ENCODE assay signal across 8 cellular contexts in genomic region chr6:53048431-53049195, GRCh38. TPM values are rescaled to one million over a fixed set of nuclear protein-coding genes. Genes with fewer than 3 reads are reported as not detected.
DNase-seq lines count a peak whose midpoint lies in the region; ATAC-seq, FAIRE-seq and TF ChIP-seq lines count a peak whose summit lies in the region.

No MANE protein-coding gene starts in this region.

- no peak overlapping the region for H3K27ac ChIP-seq in naive thymus-derived CD4-positive, alpha-beta T cell (ENCODE audit: low read depth, low read length)
- H3K27ac ChIP-seq in tibial artery = no peak overlapping the region

- no peaks in the 10 kb centered on the region for H3K27me3 Mint-ChIP-seq in activated naive CD8-positive, alpha-beta T cell
- no peaks in the 10 kb centered on the region for H3K27me3 Mint-ChIP-seq in naive thymus-derived CD4-positive, alpha-beta T cell

- no peaks in the 10 kb centered on the region for H3K9me3 Mint-ChIP-seq in activated naive CD8-positive, alpha-beta T cell (ENCODE audit: low read depth)
- H3K9me3 Mint-ChIP-seq in naive thymus-derived CD4-positive, alpha-beta T cell = peaks cover 0 to 4% (median 0%) of the 10 kb centered on the region in 11 donors

- no peaks in the 10 kb centered on the region for H3K27me3 ChIP-seq in naive thymus-derived CD4-positive, alpha-beta T cell (ENCODE audit: control insufficient read depth in 2 of 2, insufficient read depth in 2 of 2, low read length in 2 of 2)
- no peaks in the 10 kb centered on the region for H3K27me3 ChIP-seq in tibial artery

- DNase-seq in ACHN = peak; percentile 20
- DNase-seq in GM19239 (ENCODE audit: insufficient read length, low spot score) = peak; percentile 21
- peak in 3 of 9 donors; percentile 18 to 34 (median 31) for DNase-seq in naive thymus-derived CD4-positive, alpha-beta T cell
- no peak for DNase-seq in islet precursor cell
- DNase-seq in NCI-H2227 treated with DMSO at 0.1 percent for 48 hours (lab: John Stamatoyannopoulos, UW) = no peak
- no peak for DNase-seq in tibial artery

- CTCF ChIA-PET in naive thymus-derived CD4-positive, alpha-beta T cell (lab: Charles Lee) = interaction anchor here (0.5 to 0.6 kb wide), 2 partner anchors 210 to 680 kb away, joined by 3 read pairs; no protein-coding TSS in a partner anchor

- H3K4me3 Mint-ChIP-seq in activated naive CD8-positive, alpha-beta T cell = peak overlapping the region; percentile 59
- peak overlapping the region; percentile 8 to 70 (median 54) for H3K4me3 Mint-ChIP-seq in naive thymus-derived CD4-positive, alpha-beta T cell

- H3K4me1 ChIP-seq in naive thymus-derived CD4-positive, alpha-beta T cell (ENCODE audit: control insufficient read depth in 2 of 2, insufficient read depth in 2 of 2, low read length in 2 of 2) = peaks cover 11 to 12% of the 10 kb centered on the region in 2 donors
- peaks cover 0 to 10% (median 7%) of the 10 kb centered on the region in 4 donors for H3K4me1 ChIP-seq in tibial artery

- peak; percentile 90 for FAIRE-seq in GM19239 (lab: Jason Lieb, UNC)

- intact Hi-C loops in naive thymus-derived CD4-positive, alpha-beta T cell (cut with micrococcal nuclease) = no loop called here
- intact Hi-C loops in tibial artery (cut with DNase I; ENCODE audit: low total_unique reads) = no loop called here

- H3K9me3 ChIP-seq in naive thymus-derived CD4-positive, alpha-beta T cell (ENCODE audit: control insufficient read depth in 2 of 3, low read length in 3 of 3) = no peaks in the 10 kb centered on the region
- no peaks in the 10 kb centered on the region for H3K9me3 ChIP-seq in tibial artery

- no peak for TF ChIP-seq CTCF in tibial artery (IDR thresholded peaks at IDR 0.05)

- no peak overlapping the region for H3K27ac Mint-ChIP-seq in activated naive CD8-positive, alpha-beta T cell
- H3K27ac Mint-ChIP-seq in naive thymus-derived CD4-positive, alpha-beta T cell = peak overlapping the region in 2 of 9 donors; percentile 4 to 32

- peak overlapping the region; percentile 12 for H3K4me3 ChIP-seq in naive thymus-derived CD4-positive, alpha-beta T cell (ENCODE audit: low read length)
- no peak overlapping the region for H3K4me3 ChIP-seq in tibial artery

- in situ Hi-C loops in ACHN (cut with HindIII; ENCODE audit: low pct_ligation_motif_present, low pct_unique_long_range_greater_than_20kb, low sequenced_read_pairs) = no loop called here

- peak; percentile 94 for ATAC-seq in HG03196 (IDR thresholded peaks at IDR 0.05; ENCODE audit: unreplicated experiment)
- ATAC-seq in naive thymus-derived CD4-positive, alpha-beta T cell = peak; percentile 76

- H3K36me3 Mint-ChIP-seq in activated naive CD8-positive, alpha-beta T cell = peaks cover 8% of the 10 kb centered on the region
- peaks cover 0 to 40% (median 18%) of the 10 kb centered on the region in 5 donors for H3K36me3 Mint-ChIP-seq in naive thymus-derived CD4-positive, alpha-beta T cell

- H3K4me1 Mint-ChIP-seq in activated naive CD8-positive, alpha-beta T cell (ENCODE audit: low read depth) = peaks cover 22% of the 10 kb centered on the region
- peaks cover 23 to 49% (median 34%) of the 10 kb centered on the region in 7 donors for H3K4me1 Mint-ChIP-seq in naive thymus-derived CD4-positive, alpha-beta T cell

- POLR2A ChIA-PET in naive thymus-derived CD4-positive, alpha-beta T cell (lab: Charles Lee) = interaction anchor here (0.6 kb wide), 1 partner anchor 668 kb away, joined by 3 read pairs; no protein-coding TSS in a partner anchor

- H3K36me3 ChIP-seq in naive thymus-derived CD4-positive, alpha-beta T cell (ENCODE audit: control insufficient read depth in 2 of 3, insufficient read depth in 3 of 3, low read length in 3 of 3) = peaks cover 0 to 6% (median 0%) of the 10 kb centered on the region in 3 experiments
- peaks cover 0 to 7% (median 5%) of the 10 kb centered on the region in 3 donors for H3K36me3 ChIP-seq in tibial artery

RNA-seq across cellular contexts. Expression of gene CILK1, which starts 13.0 kb away (rescaled TPM):
- 10 to 100 TPM in 2 of 5 experiments, 1 to 10 TPM in 3; 9.0 to 14.8 (median 9.5) TPM for total RNA-seq in naive thymus-derived CD4-positive, alpha-beta T cell
- 1 to 10 TPM; 3.9 to 4.1 TPM for polyA plus RNA-seq in naive thymus-derived CD4-positive, alpha-beta T cell

RNA-seq across cellular contexts. Expression of gene FBXO9, which starts 16.6 kb away (rescaled TPM):
- 100 to 1,000 TPM in 2 of 5 experiments, 10 to 100 TPM in 3; 62.9 to 133 (median 75.6) TPM for total RNA-seq in naive thymus-derived CD4-positive, alpha-beta T cell
- polyA plus RNA-seq in naive thymus-derived CD4-positive, alpha-beta T cell = 10 to 100 TPM; 52.3 to 60.6 TPM

RNA-seq across cellular contexts. Expression of gene GSTA4, which starts 53.5 kb away (rescaled TPM):
- 1 to 10 TPM in 2 of 5 experiments, under 1 TPM in 2, not detected in 1; 0.34 to 3.3 (median 1.6) TPM for total RNA-seq in naive thymus-derived CD4-positive, alpha-beta T cell
- polyA plus RNA-seq in naive thymus-derived CD4-positive, alpha-beta T cell = under 1 TPM; 0.31 to 0.97 TPM

Comparison
In these comparisons a context has a peak if more than half of its experiments do, and no peak if none do; other contexts are left out.
1. DNase-seq: peak in ACHN (single experiment) and GM19239 (single experiment); none in islet precursor cell (single experiment), NCI-H2227 treated with DMSO at 0.1 percent for 48 hours (single experiment) and tibial artery (0 of 2).